ENCODE assay signal across 14 cellular contexts in genomic region chr11:57432017-57432590, GRCh38. TPM values are rescaled to one million over a fixed set of nuclear protein-coding genes. Genes with fewer than 3 reads are reported as not detected.
DNase-seq lines count a peak whose midpoint lies in the region; ATAC-seq and TF ChIP-seq lines count a peak whose summit lies in the region.
"Had no signal": no experiment of that assay in that cellular context is flagged by ENCODE, and none has a peak within 500 bp of the region (broad histone marks: within the 10 kb centered on the region; RNA-seq: fewer than 3 reads in every experiment).

No MANE protein-coding gene starts in this region.

- TF ChIP-seq POLR2A in thyroid gland (IDR thresholded peaks at IDR 0.05) = no peak

- DNase-seq in activated T-cell treated with anti-CD3 and anti-CD28 coated beads, Interleukin-2, amount 50 U/mL, for 24 hours = no peak
- DNase-seq in activated T-cell treated with anti-CD3 and anti-CD28 coated beads, Interleukin-2, amount 50 U/mL, for 48 hours = no peak
- DNase-seq in PC-9 (no peak), glutamatergic neuron (no peak), thyroid gland (no peak), iPS-NIHi7 (ENCODE audit: extremely low spot score) (no peak), hepatic stellate cell (ENCODE audit: low spot score) (no peak), psoas muscle (no peak)
- DNase-seq: activated T-cell treated with anti-CD3 and anti-CD28 coated beads, Interleukin-2, amount 50 U/mL, for 4 hours; DMS 273 treated with DMSO at 0.1 percent for 48 hours; ovary; stimulated activated CD4-positive, alpha-beta T cell treated with anti-CD3 and anti-CD28 coated beads, Interleukin-12 subunit alpha, Interleukin-12 subunit beta, amount 100 ng/mL, for 4 hours; tibial artery had no signal

- H3K36me3 ChIP-seq in PC-9 (ENCODE audit: low read depth) (no peaks in the 10 kb centered on the region), thyroid gland (no peaks in the 10 kb centered on the region), psoas muscle (ENCODE audit: insufficient read depth in 1 of 2, low read depth in 1 of 2) (no peaks in the 10 kb centered on the region)
- H3K36me3 ChIP-seq: ovary, tibial artery had no signal

- H3K27me3 ChIP-seq in PC-9 (ENCODE audit: insufficient read depth, low read depth) = no peaks in the 10 kb centered on the region
- no peaks in the 10 kb centered on the region for H3K27me3 ChIP-seq in thyroid gland
- peaks cover 0 to 4% (median 0%) of the 10 kb centered on the region in 3 donors for H3K27me3 ChIP-seq in psoas muscle (ENCODE audit: insufficient read depth in 3 of 3, low read length in 2 of 3)
- H3K27me3 ChIP-seq: ovary, tibial artery had no signal

- H3F3A ChIP-seq in PC-9 (ENCODE audit: insufficient read depth, low read depth) = peaks cover 36% of the 10 kb centered on the region

- intact Hi-C loops in PC-9 (cut with micrococcal nuclease; ENCODE audit: unreplicated experiment) (no loop called here), thyroid gland (cut with DNase I) (no loop called here), psoas muscle (cut with DNase I) (no loop called here)

- no peaks in the 10 kb centered on the region for H3K9me2 ChIP-seq in PC-9 (ENCODE audit: insufficient read depth)

- no peaks in the 10 kb centered on the region for H4K20me1 ChIP-seq in PC-9 (ENCODE audit: insufficient read depth)

- TF ChIP-seq CTCF in PC-9 (conservative IDR thresholded peaks at IDR 0.05) (no peak), glutamatergic neuron (IDR thresholded peaks at IDR 0.05; ENCODE audit: partially characterized antibody, unreplicated experiment) (no peak), thyroid gland (IDR thresholded peaks at IDR 0.05) (no peak), psoas muscle (IDR thresholded peaks at IDR 0.05) (no peak)

- H3K4me3 ChIP-seq in PC-9 (no peak overlapping the region), thyroid gland (replicated peaks in 1 of 3) (no peak overlapping the region), psoas muscle (no peak overlapping the region)
- H3K4me3 ChIP-seq: ovary, tibial artery had no signal

- H2AFZ ChIP-seq in PC-9 = no peak overlapping the region

- H3K27me3 Mint-ChIP-seq in activated T-cell treated with anti-CD3 and anti-CD28 coated beads, Interleukin-2, amount 50 U/mL, for 24 hours = no peaks in the 10 kb centered on the region
- peaks cover 7% of the 10 kb centered on the region for H3K27me3 Mint-ChIP-seq in glutamatergic neuron (ENCODE audit: unreplicated experiment)

- BruUV-seq in PC-9 (replicated peaks; lab: Mats Ljungman, UMichigan) = no TSS peak

- H3K4me1 Mint-ChIP-seq in activated T-cell treated with anti-CD3 and anti-CD28 coated beads, Interleukin-2, amount 50 U/mL, for 24 hours (ENCODE audit: low read depth) = peaks cover 19% of the 10 kb centered on the region
- peaks cover 22% of the 10 kb centered on the region for H3K4me1 Mint-ChIP-seq in glutamatergic neuron (ENCODE audit: low read depth, unreplicated experiment)

- peaks cover 50% of the 10 kb centered on the region for H3K4me1 ChIP-seq in PC-9 (replicated peaks; ENCODE audit: insufficient read depth)
- H3K4me1 ChIP-seq in thyroid gland = peaks cover 79 to 86% of the 10 kb centered on the region in 2 donors
- peaks cover 9% of the 10 kb centered on the region for H3K4me1 ChIP-seq in psoas muscle

- peaks cover 2% of the 10 kb centered on the region for H3K36me3 Mint-ChIP-seq in activated T-cell treated with anti-CD3 and anti-CD28 coated beads, Interleukin-2, amount 50 U/mL, for 24 hours (ENCODE audit: low read depth)
- no peaks in the 10 kb centered on the region for H3K36me3 Mint-ChIP-seq in glutamatergic neuron (ENCODE audit: unreplicated experiment)

- H3K4me2 ChIP-seq in PC-9 = 0 out of 2 replicates have a peak overlapping the region, but pooled peaks have one; percentile 5

- no peaks in the 10 kb centered on the region for H3K79me2 ChIP-seq in PC-9 (ENCODE audit: low read depth)

- H3K27ac ChIP-seq in PC-9 = no peak overlapping the region
- H3K27ac ChIP-seq in thyroid gland = peak overlapping the region in 2 of 3 donors; percentile 89
- no peak overlapping the region for H3K27ac ChIP-seq in psoas muscle
- H3K27ac ChIP-seq: ovary, tibial artery had no signal

- CTCF ChIA-PET in PC-9 (lab: Charles Lee) = interaction anchor here (0.6 kb wide), 2 partner anchors 218 to 319 kb away, joined by 3 to 4 read pairs; partner anchors contain the start of gene YPEL4

- peak overlapping the region; percentile 4 for H3K27ac Mint-ChIP-seq in activated T-cell treated with anti-CD3 and anti-CD28 coated beads, Interleukin-2, amount 50 U/mL, for 24 hours
- peak overlapping the region; percentile 64 for H3K27ac Mint-ChIP-seq in glutamatergic neuron (ENCODE audit: unreplicated experiment)

- H3K9me3 ChIP-seq in PC-9 (ENCODE audit: insufficient read depth, low read depth) (no peaks in the 10 kb centered on the region), thyroid gland (no peaks in the 10 kb centered on the region), psoas muscle (no peaks in the 10 kb centered on the region)
- H3K9me3 ChIP-seq: ovary, tibial artery had no signal

- POLR2A ChIA-PET in PC-9 (lab: Charles Lee; ENCODE audit: unreplicated experiment) = no interaction called here

- ATAC-seq in psoas muscle = no peak

- no peak overlapping the region for H3K4me3 Mint-ChIP-seq in activated T-cell treated with anti-CD3 and anti-CD28 coated beads, Interleukin-2, amount 50 U/mL, for 24 hours
- no peak overlapping the region for H3K4me3 Mint-ChIP-seq in glutamatergic neuron (ENCODE audit: unreplicated experiment)
- H3K4me3 Mint-ChIP-seq: activated T-cell treated with anti-CD3 and anti-CD28 coated beads, Interleukin-2, amount 50 U/mL, for 4 hours had no signal

- H3K9me3 Mint-ChIP-seq in activated T-cell treated with anti-CD3 and anti-CD28 coated beads, Interleukin-2, amount 50 U/mL, for 24 hours = no peaks in the 10 kb centered on the region
- peaks cover 2% of the 10 kb centered on the region for H3K9me3 Mint-ChIP-seq in glutamatergic neuron (ENCODE audit: unreplicated experiment)
- H3K9me3 Mint-ChIP-seq: activated T-cell treated with anti-CD3 and anti-CD28 coated beads, Interleukin-2, amount 50 U/mL, for 4 hours had no signal

- 71 to 78% methylated on average over 7 of the region's 7 CpGs for WGBS in thyroid gland, 2 donors
- WGBS in psoas muscle, 3 donors = 71 to 78% (median 78%) methylated on average over 7 of the region's 7 CpGs

RNA-seq across cellular contexts. Expression of gene SLC43A3, which starts 5.2 kb away (rescaled TPM):
- 35.7 and 41.3 TPM in 2 replicates for total RNA-seq in PC-9 (2021)
- 10.8 TPM for total RNA-seq in glutamatergic neuron (ENCODE audit: unreplicated experiment)
- total RNA-seq in thyroid gland = 100 to 1,000 TPM; 124 to 321 (median 218) TPM
- total RNA-seq in psoas muscle = 10 to 100 TPM; 10.6 to 18.8 (median 16.0) TPM
- 10 to 100 TPM in 1 of 3 donors, 1 to 10 TPM in 2; 5.8 to 14.7 (median 6.4) TPM for polyA plus RNA-seq in psoas muscle

RNA-seq across cellular contexts. Expression of gene RTN4RL2, which starts 28.2 kb away (rescaled TPM):
- total RNA-seq in PC-9 (2021) = 3.4 and 4.6 TPM in 2 replicates
- total RNA-seq in glutamatergic neuron (ENCODE audit: unreplicated experiment) = 119 TPM
- total RNA-seq in thyroid gland = 10 to 100 TPM; 11.2 to 27.6 (median 17.1) TPM
- 1 to 10 TPM in 1 of 4 donors, under 1 TPM in 3; 0.77 to 1.1 (median 0.84) TPM for total RNA-seq in psoas muscle
- polyA plus RNA-seq in psoas muscle = under 1 TPM; 0.44 to 0.61 (median 0.49) TPM

RNA-seq across cellular contexts. Expression of gene PRG2, which starts 41.7 kb away (rescaled TPM):
- total RNA-seq in PC-9 (2021) (not detected in 2 replicates), glutamatergic neuron (ENCODE audit: unreplicated experiment) (not detected), thyroid gland (under 1 TPM in 3 of 4 donors, not detected in 1; 0.22 to 0.94 (median 0.71) TPM), psoas muscle (under 1 TPM in 1 of 4 donors, not detected in 3; 0.25 TPM)
- not detected for polyA plus RNA-seq in psoas muscle
- total RNA-seq: lung microvascular endothelial cell, ovary had no signal

RNA-seq across cellular contexts. Expression of gene PRG3, which starts 51.2 kb away (rescaled TPM):
- total RNA-seq in PC-9 (2021) (not detected in 2 replicates), glutamatergic neuron (ENCODE audit: unreplicated experiment) (not detected), thyroid gland (not detected), psoas muscle (not detected)
- polyA plus RNA-seq in psoas muscle = not detected
- total RNA-seq: activated T-cell treated with anti-CD3 and anti-CD28 coated beads, Interleukin-2, amount 50 U/mL, for 4 hours; lung microvascular endothelial cell; ovary had no signal
- polyA plus RNA-seq: ovary had no signal

Comparison
In these comparisons a context has a peak if more than half of its experiments do, and no peak if none do; other contexts are left out.
1. H3K27ac ChIP-seq: peak in thyroid gland (2 of 3); none in PC-9 (single experiment) and psoas muscle (single experiment).